13 cellular contexts compared by ENCODE assay signal in genomic region chr10:108850138-108850854, GRCh38.
DNase-seq lines count a peak whose midpoint lies in the region; ATAC-seq, FAIRE-seq and TF ChIP-seq lines count a peak whose summit lies in the region.
"Had no signal": no experiment of that assay in that cellular context is flagged by ENCODE, and none has a peak within 500 bp of the region (broad histone marks: within the 10 kb centered on the region; RNA-seq: fewer than 3 reads in every experiment).

No MANE protein-coding gene starts in this region.

- no peaks in the 10 kb centered on the region for H3K9me3 ChIP-seq in esophagus muscularis mucosa

- TF ChIP-seq CTCF in esophagus muscularis mucosa (IDR thresholded peaks at IDR 0.05) = no peak

- intact Hi-C loops in esophagus muscularis mucosa (cut with DNase I) = no loop called here

- H3K27me3 ChIP-seq in esophagus muscularis mucosa = no peaks in the 10 kb centered on the region

- ATAC-seq in GM18873 (IDR thresholded peaks at IDR 0.05; ENCODE audit: low FRiP score, unreplicated experiment) (peak; percentile 87), HG02571 (IDR thresholded peaks at IDR 0.05; ENCODE audit: unreplicated experiment) (peak; percentile 82), HG03442 (IDR thresholded peaks at IDR 0.05; ENCODE audit: unreplicated experiment) (peak; percentile 87)

- peak; percentile 39 for FAIRE-seq in endometrium (lab: Jason Lieb, UNC)
- FAIRE-seq: endothelial cell of umbilical vein, islet of Langerhans had no signal

- TF ChIP-seq POLR2A in esophagus muscularis mucosa (IDR thresholded peaks at IDR 0.05; ENCODE audit: low read depth) = no peak

- H3K36me3 ChIP-seq in esophagus muscularis mucosa = no peaks in the 10 kb centered on the region

- no peak overlapping the region for H3K4me3 ChIP-seq in esophagus muscularis mucosa

- 90% methylated on average over 1 of the region's 1 CpG for WGBS in esophagus muscularis mucosa

- DNase-seq in effector CD4-positive, alpha-beta T cell = no peak
- DNase-seq in esophagus muscularis mucosa (ENCODE audit: extremely low spot score) (no peak), NCI-H446 treated with DMSO at 0.1 percent for 48 hours (lab: John Stamatoyannopoulos, UW) (no peak), GF-D8 (lab: John Stamatoyannopoulos, UW) (no peak)
- DNase-seq: activated naive CD8-positive, alpha-beta T cell treated with anti-CD3 and anti-CD28 coated beads for 36 hours; NCI-H526; nucleus accumbens had no signal

- H3K27ac ChIP-seq in esophagus muscularis mucosa (replicated peaks in 1 of 4) = no peak overlapping the region

- H3K4me1 ChIP-seq in esophagus muscularis mucosa = no peaks in the 10 kb centered on the region

- no peak for TF ChIP-seq EP300 in esophagus muscularis mucosa (IDR thresholded peaks at IDR 0.05)
